ENCODE assay signal across 17 cellular contexts in genomic region chr19:10321417-10321797, GRCh38.
"Had no signal": no experiment of that assay in that cellular context is flagged by ENCODE, and none has a peak within 500 bp of the region (broad histone marks: within the 10 kb centered on the region; RNA-seq: fewer than 3 reads in every experiment).

No MANE protein-coding gene starts in this region.

- H3K4me3 Mint-ChIP-seq: activated T-helper 1 cell treated with anti-CD3 and anti-CD28 coated beads, Interleukin-12 subunit alpha, Interleukin-12 subunit beta, Interleukin-2, Interleukin-4 antibody, amounts not matched to agents 30 ng/mL and 10 ng/mL and 1 ng/mL, durations not matched to agents 14 hours and 24 hours and 36 hours; dendritic cell treated with granulocyte-macrophage colony-stimulating factor and Interleukin-4, amounts not matched to agents 40 ng/mL and 50 ng/mL, for 4 days; nephron had no signal

- H2AFZ ChIP-seq: hepatocyte had no signal

- H3K4me2 ChIP-seq: hepatocyte had no signal

- H3K4me1 Mint-ChIP-seq: nephron had no signal

- H3K9me3 Mint-ChIP-seq: activated naive CD4-positive, alpha-beta T cell treated with anti-CD3 and anti-CD28 coated beads, Interleukin-2, amount 50 U/mL, for 72 hours; activated T-helper 1 cell treated with anti-CD3 and anti-CD28 coated beads, Interleukin-12 subunit alpha, Interleukin-12 subunit beta, Interleukin-2, Interleukin-4 antibody, amounts not matched to agents 30 ng/mL and 10 ng/mL and 1 ng/mL, durations not matched to agents 14 hours and 24 hours and 36 hours; dendritic cell treated with granulocyte-macrophage colony-stimulating factor and Interleukin-4, amounts not matched to agents 40 ng/mL and 50 ng/mL, for 4 days; nephron had no signal

- H3K9me3 ChIP-seq: esophagus squamous epithelium, tibial artery had no signal

- H3K27me3 ChIP-seq: esophagus squamous epithelium, hepatocyte, tibial artery had no signal

- H3K27ac ChIP-seq: esophagus squamous epithelium, hepatocyte, tibial artery had no signal

- H3K79me2 ChIP-seq: hepatocyte had no signal

- DNase-seq: activated CD4-positive, alpha-beta T cell treated with anti-CD3 and anti-CD28 coated beads, Interleukin-2, amount 50 U/mL, for 1 hour; activated gamma-delta T cell treated with Interleukin-2 at 50 U/mL for 16 hours; effector memory CD4-positive, alpha-beta T cell; esophagus squamous epithelium; mesendoderm; nucleus accumbens; posterior cingulate gyrus; stimulated activated naive CD4-positive, alpha-beta T cell; substantia nigra; T-helper 1 cell; T1000; tibial artery had no signal

- H3K27ac Mint-ChIP-seq: activated T-helper 1 cell treated with anti-CD3 and anti-CD28 coated beads, Interleukin-12 subunit alpha, Interleukin-12 subunit beta, Interleukin-2, Interleukin-4 antibody, amounts not matched to agents 30 ng/mL and 10 ng/mL and 1 ng/mL, durations not matched to agents 14 hours and 24 hours and 36 hours; dendritic cell treated with granulocyte-macrophage colony-stimulating factor and Interleukin-4, amounts not matched to agents 40 ng/mL and 50 ng/mL, for 4 days; nephron had no signal

- H3K4me3 ChIP-seq: esophagus squamous epithelium, hepatocyte, tibial artery had no signal
